Comparison of ENCODE assay signal across 9 cellular contexts in the genomic region with DNA sequence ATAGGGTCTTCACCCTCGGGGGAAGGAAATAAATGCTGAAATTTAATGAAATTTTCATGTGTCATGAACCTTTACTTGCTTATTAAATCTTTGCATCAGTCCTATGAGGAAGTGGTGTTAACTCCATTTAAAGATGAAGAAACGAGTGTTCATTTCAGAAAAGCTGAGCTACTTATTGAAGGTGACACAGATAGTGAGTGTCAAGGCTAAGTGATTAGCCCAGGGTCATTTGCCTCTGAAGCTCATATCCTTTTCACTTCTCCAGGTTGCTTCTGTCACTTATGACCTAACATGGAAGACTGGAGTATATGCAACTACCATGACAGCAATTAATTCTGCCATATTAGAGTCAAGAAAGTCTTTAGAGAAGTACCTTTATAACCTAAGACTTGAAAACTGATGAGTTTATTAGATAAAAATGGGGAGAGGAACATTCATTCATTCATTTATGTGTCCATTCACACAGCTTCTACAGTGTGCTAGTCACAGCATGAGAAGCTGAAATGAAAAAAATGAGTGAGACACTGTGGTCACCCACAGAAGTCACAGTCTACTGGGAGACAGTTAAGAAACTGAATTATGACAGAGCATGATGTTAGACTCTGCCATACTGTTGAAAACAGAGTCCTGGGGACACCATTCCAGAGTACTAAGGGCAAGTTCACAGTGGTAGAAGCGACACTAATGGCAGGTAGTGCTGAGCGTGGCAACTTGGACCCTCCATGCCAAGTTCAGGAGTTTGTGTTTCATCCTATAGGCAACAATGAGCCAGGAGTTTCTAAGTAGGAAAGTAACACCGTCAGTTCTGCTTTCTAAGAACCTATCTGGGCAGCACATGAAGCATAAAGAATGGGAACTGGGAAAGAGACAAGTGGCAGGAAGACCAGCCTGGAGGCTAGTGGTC.
DNase-seq lines count a peak whose midpoint lies in the region; ATAC-seq lines count a peak whose summit lies in the region.
"Had no signal": no experiment of that assay in that cellular context is flagged by ENCODE, and none has a peak within 500 bp of the region (broad histone marks: within the 10 kb centered on the region; RNA-seq: fewer than 3 reads in every experiment).

No MANE protein-coding gene starts in this region.

- peak; percentile 95 for ATAC-seq in GM18861 (IDR thresholded peaks at IDR 0.05; ENCODE audit: unreplicated experiment)
- peak; percentile 95 for ATAC-seq in GM21390 (IDR thresholded peaks at IDR 0.05; ENCODE audit: unreplicated experiment)
- peak; percentile 95 for ATAC-seq in HG03103 (IDR thresholded peaks at IDR 0.05; ENCODE audit: low read depth, unreplicated experiment)
- ATAC-seq in effector memory CD8-positive, alpha-beta T cell (replicated peaks) = peak; percentile 68
- ATAC-seq: sciatic nerve had no signal

- H3K27me3 Mint-ChIP-seq in effector memory CD8-positive, alpha-beta T cell = peaks cover 0 to 6% of the 10 kb centered on the region in 2 donors

- H3K9me3 Mint-ChIP-seq in effector memory CD8-positive, alpha-beta T cell = no peaks in the 10 kb centered on the region

- no peaks in the 10 kb centered on the region for H3K36me3 Mint-ChIP-seq in effector memory CD8-positive, alpha-beta T cell (ENCODE audit: insufficient read depth)

- H3K4me3 Mint-ChIP-seq in effector memory CD8-positive, alpha-beta T cell = no peak overlapping the region

- no peak for DNase-seq in effector memory CD8-positive, alpha-beta T cell
- DNase-seq in cerebellar nuclear complex (lab: John Stamatoyannopoulos, UW) = no peak
- DNase-seq in SHP77 (lab: John Stamatoyannopoulos, UW) = no peak
- DNase-seq in T1000 (lab: John Stamatoyannopoulos, UW) = no peak
- DNase-seq: EL had no signal

- peaks cover 0 to 9% of the 10 kb centered on the region in 2 donors for H3K4me1 Mint-ChIP-seq in effector memory CD8-positive, alpha-beta T cell (ENCODE audit: low read depth in 2 of 2)

- no peak overlapping the region for H3K27ac Mint-ChIP-seq in effector memory CD8-positive, alpha-beta T cell
